12 cellular contexts compared by ENCODE assay signal in genomic region chr2:127690696-127691095, GRCh38. TPM values are rescaled to one million over a fixed set of nuclear protein-coding genes. Genes with fewer than 3 reads are reported as not detected.
"Had no signal": no experiment of that assay in that cellular context is flagged by ENCODE, and none has a peak within 500 bp of the region (broad histone marks: within the 10 kb centered on the region; RNA-seq: fewer than 3 reads in every experiment).

No MANE protein-coding gene starts in this region.

- H3K9ac ChIP-seq: KMS-11 had no signal

- FAIRE-seq: H1, H54 had no signal

- DNase-seq: H9, HCEC 1CT, HFFc6, IMR-90, Karpas-422, KBM-7 had no signal

- ATAC-seq: GM23338 had no signal

- H3K4me2 ChIP-seq: GM23338, KMS-11 had no signal

- H2AFZ ChIP-seq: GM23338 had no signal

- H3K27ac ChIP-seq: HL-60, KMS-11 had no signal

- H3K4me3 ChIP-seq: GM23338 had no signal

RNA-seq across cellular contexts. Expression of gene SFT2D3, which starts 10.6 kb away (rescaled TPM):
- polyA plus RNA-seq: GM23338 had no signal

RNA-seq across cellular contexts. Expression of gene GPR17, which starts 44.7 kb away (rescaled TPM):
- total RNA-seq: GM23338, H1, HFFc6, HT1080, IMR-90 had no signal
- polyA plus RNA-seq: GM23338, IMR-90 had no signal
